Comparison of ENCODE assay signal across 21 cellular contexts in the genomic region with DNA sequence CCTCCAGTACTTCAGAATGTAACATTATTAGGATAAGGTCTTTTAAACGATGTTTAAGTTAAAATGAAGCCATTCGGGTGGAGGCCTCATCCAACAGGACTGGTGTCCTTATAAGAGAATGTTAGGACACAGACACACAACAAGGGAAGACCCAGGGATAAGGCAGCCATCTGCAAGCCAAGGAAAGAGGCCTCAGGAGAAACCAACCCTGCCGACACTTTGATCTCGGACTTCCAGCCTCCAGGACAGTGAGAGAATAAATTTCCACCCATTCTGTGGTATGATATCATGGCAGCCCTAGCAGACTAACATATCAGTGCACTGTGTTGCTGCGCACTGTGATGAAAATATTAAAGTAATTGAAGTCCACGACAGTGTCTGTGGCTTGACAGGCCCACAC.
DNase-seq lines count a peak whose midpoint lies in the region; ATAC-seq and TF ChIP-seq lines count a peak whose summit lies in the region.
"Had no signal": no experiment of that assay in that cellular context is flagged by ENCODE, and none has a peak within 500 bp of the region (broad histone marks: within the 10 kb centered on the region; RNA-seq: fewer than 3 reads in every experiment).

No MANE protein-coding gene starts in this region.

- no peak for TF ChIP-seq POLR2A in body of pancreas (IDR thresholded peaks at IDR 0.05)
- TF ChIP-seq POLR2A in suprapubic skin (IDR thresholded peaks at IDR 0.05), result no peak

- no peak for TF ChIP-seq CTCF in 22Rv1 (IDR thresholded peaks at IDR 0.05)
- TF ChIP-seq CTCF in body of pancreas (IDR thresholded peaks at IDR 0.05), result no peak
- TF ChIP-seq CTCF in hepatocyte (IDR thresholded peaks at IDR 0.05; ENCODE audit: poor library complexity), result no peak
- no peak for TF ChIP-seq CTCF in ascending aorta (IDR thresholded peaks at IDR 0.05)
- no peak for TF ChIP-seq CTCF in suprapubic skin (IDR thresholded peaks at IDR 0.05)

- H3K27me3 ChIP-seq in body of pancreas (no peaks in the 10 kb centered on the region), hepatocyte (no peaks in the 10 kb centered on the region), ascending aorta (no peaks in the 10 kb centered on the region), suprapubic skin (no peaks in the 10 kb centered on the region)
- H3K27me3 ChIP-seq: BE2C; BLaER1 treated with 17β-estradiol and CSF1 and Interleukin-3, amounts not matched to agents 10 nM and 100 nM had no signal

- DNase-seq in body of pancreas (no peak), hepatocyte (ENCODE audit: low spot score) (no peak), NCI-H187 treated with DMSO at 0.1 percent for 48 hours (lab: John Stamatoyannopoulos, UW) (no peak), ascending aorta (ENCODE audit: low spot score in 2 of 2) (no peak), suprapubic skin (ENCODE audit: low spot score in 2 of 2) (no peak)
- DNase-seq: 8988T; ACHN; AML-193; BE2C; CD4-positive, alpha-beta T cell; CD8-positive, alpha-beta memory T cell; DMS 273 treated with DMSO at 0.1 percent for 48 hours; DMS79; EL; GDM1; GOT3 had no signal

- WGBS in body of pancreas, 2 donors, result 67 to 72% methylated on average over 6 of the region's 6 CpGs
- WGBS in hepatocyte (ENCODE audit: low lambda C conversion rate, missing lambda C conversion rate), result 98% methylated on average over 6 of the region's 6 CpGs
- 91% methylated on average over 6 of the region's 6 CpGs for WGBS in suprapubic skin

- no peaks in the 10 kb centered on the region for H3K9me3 ChIP-seq in body of pancreas
- no peaks in the 10 kb centered on the region for H3K9me3 ChIP-seq in hepatocyte (ENCODE audit: low read depth)
- H3K9me3 ChIP-seq in ascending aorta, result no peaks in the 10 kb centered on the region
- no peaks in the 10 kb centered on the region for H3K9me3 ChIP-seq in suprapubic skin
- H3K9me3 ChIP-seq: A549; BE2C; BLaER1 treated with 17β-estradiol and CSF1 and Interleukin-3, amounts not matched to agents 10 nM and 100 nM; HAP-1 had no signal

- H3K79me2 ChIP-seq in hepatocyte, result no peaks in the 10 kb centered on the region

- no peaks in the 10 kb centered on the region for H4K20me1 ChIP-seq in hepatocyte (ENCODE audit: insufficient read depth, poor library complexity, severe bottlenecking)
- H4K20me1 ChIP-seq: BLaER1 treated with 17β-estradiol and CSF1 and Interleukin-3, amounts not matched to agents 10 nM and 100 nM had no signal

- H3K36me3 ChIP-seq in body of pancreas (replicated peaks in 1 of 2; ENCODE audit: insufficient read depth in 1 of 2, low read depth in 2 of 2) (no peaks in the 10 kb centered on the region), hepatocyte (replicated peaks; ENCODE audit: insufficient read depth, low read depth) (no peaks in the 10 kb centered on the region), ascending aorta (no peaks in the 10 kb centered on the region), suprapubic skin (no peaks in the 10 kb centered on the region)
- H3K36me3 ChIP-seq: BE2C; BLaER1 treated with 17β-estradiol and CSF1 and Interleukin-3, amounts not matched to agents 10 nM and 100 nM; HAP-1 had no signal

- ATAC-seq in body of pancreas, result no peak
- ATAC-seq: A549, GM12878 had no signal

- peak overlapping the region; percentile 66 for H3K27ac ChIP-seq in 22Rv1
- H3K27ac ChIP-seq in body of pancreas, result peak overlapping the region; percentile 54 to 85 (median 76)
- peak overlapping the region; percentile 65 for H3K27ac ChIP-seq in hepatocyte
- H3K27ac ChIP-seq in ascending aorta, result no peak overlapping the region
- no peak overlapping the region for H3K27ac ChIP-seq in suprapubic skin
- H3K27ac ChIP-seq: A549; BLaER1 treated with 17β-estradiol and CSF1 and Interleukin-3, amounts not matched to agents 10 nM and 100 nM had no signal

- intact Hi-C loops in body of pancreas (cut with DNase I) (no loop called here), ascending aorta (cut with DNase I) (loop anchor here (5.0 kb wide), 2 partner anchors 283 to 468 kb away; a partner anchor contains a TSS)

- H3K4me2 ChIP-seq in hepatocyte, result peak overlapping the region; percentile 21
- H3K4me2 ChIP-seq: A549; BLaER1 treated with 17β-estradiol and CSF1 and Interleukin-3, amounts not matched to agents 10 nM and 100 nM had no signal

- H3K9me2 ChIP-seq in hepatocyte (replicated peaks; ENCODE audit: insufficient read depth), result no peaks in the 10 kb centered on the region

- TF ChIP-seq EP300 in suprapubic skin (IDR thresholded peaks at IDR 0.05), result no peak

- no peak overlapping the region for H2AFZ ChIP-seq in hepatocyte

- H3K4me3 ChIP-seq in body of pancreas (no peak overlapping the region), hepatocyte (no peak overlapping the region), ascending aorta (no peak overlapping the region), suprapubic skin (no peak overlapping the region)
- H3K4me3 ChIP-seq: A549; BLaER1 treated with 17β-estradiol and CSF1 and Interleukin-3, amounts not matched to agents 10 nM and 100 nM; GM12878; HAP-1 had no signal

- H3K4me1 ChIP-seq in body of pancreas, result peaks cover 43% of the 10 kb centered on the region
- H3K4me1 ChIP-seq in hepatocyte (ENCODE audit: insufficient read depth), result no peaks in the 10 kb centered on the region
- H3K4me1 ChIP-seq in ascending aorta, result no peaks in the 10 kb centered on the region
- peaks cover 14% of the 10 kb centered on the region for H3K4me1 ChIP-seq in suprapubic skin
- H3K4me1 ChIP-seq: BE2C had no signal

Comparison
In these comparisons a context has a peak if more than half of its experiments do, and no peak if none do; other contexts are left out.
1. H3K27ac ChIP-seq: peak in 22Rv1 (single experiment), body of pancreas (4 of 4) and hepatocyte (single experiment); none in ascending aorta (0 of 2) and suprapubic skin (single experiment).